17 cellular contexts compared by ENCODE assay signal in genomic region chr1:197933016-197933415, GRCh38. TPM values are rescaled to one million over a fixed set of nuclear protein-coding genes. Genes with fewer than 3 reads are reported as not detected.
DNase-seq lines count a peak whose midpoint lies in the region; ATAC-seq, FAIRE-seq and TF ChIP-seq lines count a peak whose summit lies in the region.
"Had no signal": no experiment of that assay in that cellular context is flagged by ENCODE, and none has a peak within 500 bp of the region (broad histone marks: within the 10 kb centered on the region; RNA-seq: fewer than 3 reads in every experiment).

No MANE protein-coding gene starts in this region.

- FAIRE-seq in K562 (lab: Jason Lieb, UNC): no peak
- FAIRE-seq: GM12892, GM18507, H1 had no signal

- H3K9me2 ChIP-seq in GM23248 (ENCODE audit: insufficient read depth): no peaks in the 10 kb centered on the region

- H2AFZ ChIP-seq in GM23248: peak overlapping the region; percentile 26; the same call in 1 of the 2 replicates
- no peak overlapping the region for H2AFZ ChIP-seq in OCI-LY3 (ENCODE audit: low read depth, low read length)
- peak overlapping the region; percentile 53 for H2AFZ ChIP-seq in K562 (ENCODE audit: low read depth, low read length)
- H2AFZ ChIP-seq in neural progenitor cell (replicated peaks): peak overlapping the region; percentile 54

- no peaks in the 10 kb centered on the region for H3K9me3 Mint-ChIP-seq in neural progenitor cell
- H3K9me3 Mint-ChIP-seq: CD4-positive, alpha-beta T cell; H9 had no signal

- ATAC-seq in K562: no peak
- no peak for ATAC-seq in GM21717 (IDR thresholded peaks at IDR 0.05; ENCODE audit: unreplicated experiment)

- H3K4me1 ChIP-seq in GM23248 (ENCODE audit: insufficient read depth) (no peaks in the 10 kb centered on the region), OCI-LY3 (ENCODE audit: low read length) (peaks cover 17% of the 10 kb centered on the region), K562 (replicated peaks in 1 of 2; ENCODE audit: control insufficient read depth in 2 of 2, insufficient read depth in 2 of 2, low read length in 2 of 2) (peaks cover 0 to 3% of the 10 kb centered on the region in 2 experiments; a peak in 1 of 5 replicates), neural progenitor cell (no peaks in the 10 kb centered on the region)
- H3K4me1 ChIP-seq: Caco-2 had no signal

- 86 to 87% methylated on average over 1 of the region's 1 CpG for WGBS in GM23248 (ENCODE audit: low coverage in 1 of 2, low lambda C conversion rate in 2 of 2, missing lambda C conversion rate in 2 of 2), 2 experiments
- 71% methylated on average over 1 of the region's 1 CpG for whole genome bisulfite sequencing in K562 (ENCODE audit: insufficient coverage, low coverage, missing lambda C conversion rate)

- H4K20me1 ChIP-seq in GM23248 (ENCODE audit: insufficient read depth) (no peaks in the 10 kb centered on the region), OCI-LY3 (ENCODE audit: insufficient read depth, low read length) (no peaks in the 10 kb centered on the region), K562 (replicated peaks; ENCODE audit: control insufficient read depth, insufficient read depth, low read length) (no peaks in the 10 kb centered on the region), neural progenitor cell (ENCODE audit: low read depth) (no peaks in the 10 kb centered on the region)

- no peak for TF ChIP-seq EP300 in K562 (IDR thresholded peaks at IDR 0.05; ENCODE audit: low read length)

- TF ChIP-seq RAD21 in K562 (CRISPR knock-in tag; conservative IDR thresholded peaks at IDR 0.05 in 1 of 2, IDR thresholded peaks at IDR 0.05 in 1 of 2): no peak

- H3K9me3 ChIP-seq in GM23248 (ENCODE audit: low read depth) (no peaks in the 10 kb centered on the region), OCI-LY3 (ENCODE audit: insufficient read depth, low read length) (no peaks in the 10 kb centered on the region), K562 (replicated peaks; ENCODE audit: control insufficient read depth, insufficient read depth, low read depth, low read length) (no peaks in the 10 kb centered on the region), neural progenitor cell (ENCODE audit: low read depth) (no peaks in the 10 kb centered on the region)
- H3K9me3 ChIP-seq: Caco-2 had no signal

- no peak overlapping the region for H3K27ac Mint-ChIP-seq in neural progenitor cell
- H3K27ac Mint-ChIP-seq: CD4-positive, alpha-beta T cell; H9 had no signal

- CTCF ChIA-PET in K562 (lab: Yijun Ruan, JAX; ENCODE audit: low intra/inter-chr PET ratio): no interaction called here

- intact Hi-C loops in K562 (cut with micrococcal nuclease): no loop called here

- no peaks in the 10 kb centered on the region for H3K79me2 ChIP-seq in GM23248 (ENCODE audit: insufficient read depth)
- no peaks in the 10 kb centered on the region for H3K79me2 ChIP-seq in OCI-LY3 (ENCODE audit: low read length)
- no peaks in the 10 kb centered on the region for H3K79me2 ChIP-seq in K562 (ENCODE audit: control insufficient read depth, insufficient read depth, low read length)
- no peaks in the 10 kb centered on the region for H3K79me2 ChIP-seq in neural progenitor cell (ENCODE audit: low read depth)

- no peaks in the 10 kb centered on the region for H3K4me1 Mint-ChIP-seq in neural progenitor cell

- H3K36me3 Mint-ChIP-seq in neural progenitor cell: no peaks in the 10 kb centered on the region

- H3K9ac ChIP-seq in GM23248: no peak overlapping the region
- no peak overlapping the region for H3K9ac ChIP-seq in OCI-LY3 (ENCODE audit: low read length)
- H3K9ac ChIP-seq in K562 (ENCODE audit: insufficient read depth in 1 of 2, low read depth in 2 of 2, low read length in 2 of 2): no peak overlapping the region
- no peak overlapping the region for H3K9ac ChIP-seq in neural progenitor cell

- DNase-seq in GM23248 (no peak), K562 (ENCODE audit: extremely low read depth in 1 of 4, low spot score in 3 of 4) (no peak), neural progenitor cell (ENCODE audit: low spot score) (no peak), NCI-H748 (lab: John Stamatoyannopoulos, UW; ENCODE audit: unreplicated experiment) (no peak), ecto neural progenitor cell (ENCODE audit: low spot score) (no peak)
- DNase-seq: ACHN; Caco-2; CD4-positive, alpha-beta T cell; GDM1; H9 had no signal

- H3K27me3 Mint-ChIP-seq in neural progenitor cell (ENCODE audit: insufficient read depth, low read depth): no peaks in the 10 kb centered on the region

- in situ Hi-C loops in GM23248 (cut with MboI): no loop called here
- in situ Hi-C loops in K562 (cut with MboI): no loop called here

- H3K9me1 ChIP-seq in K562 (ENCODE audit: control insufficient read depth, insufficient read depth, low read length): no peaks in the 10 kb centered on the region

- BruUV-seq in K562 (replicated peaks; lab: Mats Ljungman, UMichigan): no TSS peak

- no peaks in the 10 kb centered on the region for H3F3A ChIP-seq in GM23248 (ENCODE audit: insufficient read depth)
- H3F3A ChIP-seq in neural progenitor cell (ENCODE audit: low read depth): no peaks in the 10 kb centered on the region

- no peak overlapping the region for H3K4me3 ChIP-seq in GM23248
- H3K4me3 ChIP-seq in OCI-LY3 (ENCODE audit: low read length): no peak overlapping the region
- no peak overlapping the region for H3K4me3 ChIP-seq in K562
- no peak overlapping the region for H3K4me3 ChIP-seq in neural progenitor cell

- H3K27ac ChIP-seq in GM23248: no peak overlapping the region
- no peak overlapping the region for H3K27ac ChIP-seq in OCI-LY3 (ENCODE audit: low read length)
- H3K27ac ChIP-seq in K562 (ENCODE audit: extremely low read depth, low read depth, low read length): no peak overlapping the region
- H3K27ac ChIP-seq in neural progenitor cell: no peak overlapping the region
- H3K27ac ChIP-seq: C4-2B had no signal

- H3K36me3 ChIP-seq in GM23248 (ENCODE audit: low read depth) (no peaks in the 10 kb centered on the region), OCI-LY3 (replicated peaks; ENCODE audit: low read depth, low read length) (no peaks in the 10 kb centered on the region), K562 (ENCODE audit: control insufficient read depth, insufficient read depth, low read length) (no peaks in the 10 kb centered on the region), neural progenitor cell (no peaks in the 10 kb centered on the region)

- no peak for TF ChIP-seq POLR2A in K562 (conservative IDR thresholded peaks at IDR 0.05)

- TF ChIP-seq CTCF in OCI-LY3 (IDR thresholded peaks at IDR 0.05; ENCODE audit: low read depth, low read length) (no peak), K562 (IDR thresholded peaks at IDR 0.05 in 2 of 3, conservative IDR thresholded peaks at IDR 0.05 in 1 of 3; ENCODE audit: insufficient read depth in 2 of 3, low read depth in 1 of 3, low read length in 3 of 3) (no peak), neural progenitor cell (IDR thresholded peaks at IDR 0.05) (no peak)

- no peak overlapping the region for H3K4me3 Mint-ChIP-seq in neural progenitor cell
- H3K4me3 Mint-ChIP-seq: CD4-positive, alpha-beta T cell; H9 had no signal

- H3K27me3 ChIP-seq in GM23248 (replicated peaks; ENCODE audit: insufficient read depth): no peaks in the 10 kb centered on the region
- peaks cover 23% of the 10 kb centered on the region for H3K27me3 ChIP-seq in OCI-LY3 (ENCODE audit: low read depth, low read length)
- no peaks in the 10 kb centered on the region for H3K27me3 ChIP-seq in K562 (ENCODE audit: control insufficient read depth in 2 of 2, insufficient read depth in 2 of 2, low read length in 2 of 2)
- peaks cover 46% of the 10 kb centered on the region for H3K27me3 ChIP-seq in neural progenitor cell

- POLR2A ChIA-PET in K562 (lab: Yijun Ruan, JAX): interaction anchor here (0.6 kb wide), 1 partner anchor 20 kb away, joined by 3 read pairs; no protein-coding TSS in a partner anchor

- no peak overlapping the region for H3K4me2 ChIP-seq in GM23248 (ENCODE audit: unreplicated experiment)
- peak overlapping the region; percentile 42; the same call in 1 of the 2 replicates for H3K4me2 ChIP-seq in OCI-LY3 (ENCODE audit: low read length)
- H3K4me2 ChIP-seq in K562 (ENCODE audit: insufficient read depth, low read length): no peak overlapping the region
- no peak overlapping the region for H3K4me2 ChIP-seq in neural progenitor cell

RNA-seq across cellular contexts. Expression of gene LHX9, which starts 15.8 kb away (rescaled TPM):
- total RNA-seq in GM23248 (2014; rRNA removed; shearing (Covaris generic)): 0.13 and 0.43 TPM in 2 replicates
- polyA plus RNA-seq in GM23248 (2016; fragmentation: Nextera tagmentation; extraction: Ambion mirVana) (1.3 and 1.5 TPM in 2 replicates), K562 (2011; rRNA removed) (not detected in 2 replicates), K562 (2014; fragmentation: Illumina TruSeq; extraction: Trizol) (not detected in 2 replicates), K562 (2014; fragmentation: Nextera tagmentation; extraction: Ambion mirVana) (under 1 TPM; 0.03 TPM), K562 (2014; rRNA removed) (0.21 TPM in 1 of 2 replicates, not detected in the other)
- total RNA-seq in K562 (2011; cell fraction: chromatin; rRNA removed; ENCODE audit: low replicate concordance): not detected in 2 replicates
- total RNA-seq in K562 (2011; cell fraction: nucleolus; rRNA removed): not detected in 2 replicates
- not detected in 2 replicates for total RNA-seq in K562 (2011; cell fraction: nucleoplasm; rRNA removed)
- total RNA-seq in K562 (2014; rRNA removed) (not detected in 2 replicates), K562 (2014; rRNA removed; fragmentation: Illumina TruSeq; extraction: Trizol) (not detected in 2 replicates), K562 (2015; rRNA removed; fragmentation: Illumina TruSeq; extraction: Trizol) (0.04 TPM in 1 of 2 replicates, not detected in the other), K562 (2021) (not detected in 2 replicates), neural progenitor cell (ENCODE audit: low replicate concordance) (0.19 and 0.22 TPM in 2 replicates)
- not detected in 2 replicates for polyA plus RNA-seq in K562 (2011; cell fraction: cytosol; rRNA removed)
- polyA plus RNA-seq in K562 (2011; cell fraction: nucleus; rRNA removed): not detected in 2 replicates
- 0.04 and 0.37 TPM in 2 replicates for polyA plus RNA-seq in K562 (2012)
- not detected in 2 replicates for polyA minus RNA-seq in K562 (2011; rRNA and poly(A)+ RNA removed)
- not detected in 2 replicates for polyA minus RNA-seq in K562 (2011; cell fraction: cytosol; rRNA and poly(A)+ RNA removed)
- polyA minus RNA-seq in K562 (2011; cell fraction: nucleus; rRNA and poly(A)+ RNA removed): not detected in 2 replicates
- total RNA-seq: CD4-positive, alpha-beta T cell; H1; H9; HT-29 had no signal
- polyA plus RNA-seq: H1 had no signal

RNA-seq across cellular contexts. Expression of gene C1orf53, which starts 30.6 kb away (rescaled TPM):
- total RNA-seq in GM23248 (2014; rRNA removed; shearing (Covaris generic)): 17.3 and 90.2 TPM in 2 replicates
- polyA plus RNA-seq in GM23248 (2016; fragmentation: Nextera tagmentation; extraction: Ambion mirVana) (39.8 and 41.9 TPM in 2 replicates), K562 (2011; rRNA removed) (0.65 and 2.3 TPM in 2 replicates), K562 (2014; fragmentation: Illumina TruSeq; extraction: Trizol) (0.31 and 0.96 TPM in 2 replicates), K562 (2014; fragmentation: Nextera tagmentation; extraction: Ambion mirVana) (1 to 10 TPM; 1.8 to 2.5 TPM), K562 (2014; rRNA removed) (3.2 and 5.8 TPM in 2 replicates)
- not detected in 2 replicates for total RNA-seq in K562 (2011; cell fraction: chromatin; rRNA removed; ENCODE audit: low replicate concordance)
- not detected in 2 replicates for total RNA-seq in K562 (2011; cell fraction: nucleolus; rRNA removed)
- not detected in 2 replicates for total RNA-seq in K562 (2011; cell fraction: nucleoplasm; rRNA removed)
- total RNA-seq in K562 (2014; rRNA removed) (0.45 and 3.1 TPM in 2 replicates), K562 (2014; rRNA removed; fragmentation: Illumina TruSeq; extraction: Trizol) (0.73 and 1.6 TPM in 2 replicates), K562 (2015; rRNA removed; fragmentation: Illumina TruSeq; extraction: Trizol) (3.0 and 3.2 TPM in 2 replicates), K562 (2021) (1.5 and 1.9 TPM in 2 replicates), neural progenitor cell (ENCODE audit: low replicate concordance) (1.4 and 5.4 TPM in 2 replicates)
- polyA plus RNA-seq in K562 (2011; cell fraction: cytosol; rRNA removed): 0.81 and 1.6 TPM in 2 replicates
- not detected in 2 replicates for polyA plus RNA-seq in K562 (2011; cell fraction: nucleus; rRNA removed)
- 3.0 and 5.0 TPM in 2 replicates for polyA plus RNA-seq in K562 (2012)
- polyA minus RNA-seq in K562 (2011; rRNA and poly(A)+ RNA removed): 1.1 TPM in 1 of 2 replicates, not detected in the other
- not detected in 2 replicates for polyA minus RNA-seq in K562 (2011; cell fraction: cytosol; rRNA and poly(A)+ RNA removed)
- polyA minus RNA-seq in K562 (2011; cell fraction: nucleus; rRNA and poly(A)+ RNA removed): not detected in 2 replicates
- total RNA-seq: CD4-positive, alpha-beta T cell had no signal
